Comparison of ENCODE assay signal across 18 cellular contexts in the genomic region with DNA sequence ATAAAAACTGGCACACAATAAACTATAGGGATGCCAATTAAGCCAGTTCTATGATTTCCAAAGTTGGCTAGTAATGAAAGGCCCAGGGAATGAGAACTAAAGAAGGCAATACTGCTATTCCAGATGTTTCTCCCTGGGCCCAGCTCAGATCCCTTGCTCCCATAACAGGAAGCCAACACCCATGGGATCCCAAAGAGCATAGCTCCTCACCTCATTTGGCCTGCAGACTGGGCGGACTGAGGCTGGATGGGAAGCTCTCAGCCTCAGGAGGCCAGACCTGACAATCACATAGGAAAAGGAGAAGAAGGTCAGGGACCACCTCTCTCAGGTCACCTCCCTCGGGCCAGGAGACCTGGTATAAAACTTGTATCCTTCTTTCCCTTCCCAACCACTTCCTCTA. TPM values are rescaled to one million over a fixed set of nuclear protein-coding genes. Genes with fewer than 3 reads are reported as not detected.
A peak's percentile ranks its signal among the peaks of the same experiment; 100 is the strongest.
DNase-seq lines count a peak whose midpoint lies in the region; ATAC-seq and TF ChIP-seq lines count a peak whose summit lies in the region.
"Had no signal": no experiment of that assay in that cellular context is flagged by ENCODE, and none has a peak within 500 bp of the region (broad histone marks: within the 10 kb centered on the region; RNA-seq: fewer than 3 reads in every experiment).

No MANE protein-coding gene starts in this region.

- peak overlapping the region; percentile 68 for H3K4me3 Mint-ChIP-seq in CD4-positive, alpha-beta T cell
- H3K4me3 Mint-ChIP-seq: nephron progenitor cell had no signal

- H3K79me2 ChIP-seq in Loucy (ENCODE audit: insufficient read depth, low read length) (peaks cover 98% of the 10 kb centered on the region), smooth muscle cell (ENCODE audit: low read depth) (peaks cover 96% of the 10 kb centered on the region)

- H3K27ac ChIP-seq in CD4-positive, alpha-beta T cell (ENCODE audit: low read depth, low read length): no peak overlapping the region
- H3K27ac ChIP-seq in left ventricle myocardium inferior (replicated peaks) (peak overlapping the region; percentile 75), smooth muscle cell (ENCODE audit: low read depth) (peak overlapping the region; percentile 11)
- H3K27ac ChIP-seq: RWPE1 had no signal

- no peak for ATAC-seq in CD4-positive, alpha-beta T cell (ENCODE audit: poor library complexity)
- ATAC-seq in HG03460 (IDR thresholded peaks at IDR 0.05; ENCODE audit: unreplicated experiment) (no peak), HG02884 (IDR thresholded peaks at IDR 0.05; ENCODE audit: unreplicated experiment) (no peak)

- DNase-seq in CD4-positive, alpha-beta T cell: no peak
- no peak for DNase-seq in left ventricle myocardium inferior
- no peak for DNase-seq in smooth muscle cell (lab: John Stamatoyannopoulos, UW; ENCODE audit: unreplicated experiment)
- DNase-seq in NCI-H748 (lab: John Stamatoyannopoulos, UW; ENCODE audit: unreplicated experiment): no peak
- DNase-seq: activated CD4-positive, alpha-beta T cell treated with anti-CD3 and anti-CD28 coated beads, Interleukin-2, amount 50 U/mL, for 1 hour; activated T-cell treated with anti-CD3 and anti-CD28 coated beads, Interleukin-2, amount 50 U/mL, for 1 hour; effector CD4-positive, alpha-beta T cell; IMR-90; mesendoderm; NCI-H1930; NCI-H446 treated with DMSO at 0.1 percent for 48 hours; nephron progenitor cell; stimulated activated naive CD4-positive, alpha-beta T cell treated with Interleukin-2 at 50 U/mL for 16 hours had no signal

- WGBS in smooth muscle cell (ENCODE audit: low lambda C conversion rate): 94% methylated on average over 2 of the region's 2 CpGs

- TF ChIP-seq CTCF in CD4-positive, alpha-beta T cell (IDR thresholded peaks at IDR 0.05): no peak
- no peak for TF ChIP-seq CTCF in Loucy (conservative IDR thresholded peaks at IDR 0.05; ENCODE audit: low read length)
- TF ChIP-seq CTCF in left ventricle myocardium inferior (IDR thresholded peaks at IDR 0.05; ENCODE audit: borderline replicate concordance): no peak
- TF ChIP-seq CTCF in smooth muscle cell (IDR thresholded peaks at IDR 0.05; ENCODE audit: borderline replicate concordance, insufficient read depth, poor library complexity, severe bottlenecking): no peak

- H3K27me3 ChIP-seq in CD4-positive, alpha-beta T cell (ENCODE audit: control insufficient read depth, insufficient read depth, low read length): no peaks in the 10 kb centered on the region
- no peaks in the 10 kb centered on the region for H3K27me3 ChIP-seq in Loucy (ENCODE audit: insufficient read depth, low read length, poor library complexity, severe bottlenecking)
- H3K27me3 ChIP-seq in left ventricle myocardium inferior (ENCODE audit: low read depth): no peaks in the 10 kb centered on the region
- no peaks in the 10 kb centered on the region for H3K27me3 ChIP-seq in smooth muscle cell (ENCODE audit: low read depth)

- peaks cover 18% of the 10 kb centered on the region for H4K20me1 ChIP-seq in Loucy (ENCODE audit: insufficient read depth, low read length, poor library complexity, severe bottlenecking)
- H4K20me1 ChIP-seq in smooth muscle cell (ENCODE audit: low read depth): peaks cover 95% of the 10 kb centered on the region

- H3K4me1 ChIP-seq in Loucy (ENCODE audit: insufficient read depth, low read length, poor library complexity, severe bottlenecking): peaks cover 69% of the 10 kb centered on the region
- H3K4me1 ChIP-seq in left ventricle myocardium inferior: peaks cover 100% of the 10 kb centered on the region
- peaks cover 12% of the 10 kb centered on the region for H3K4me1 ChIP-seq in smooth muscle cell (ENCODE audit: low read depth)

- H3K4me2 ChIP-seq in Loucy (ENCODE audit: low read depth, low read length, poor library complexity, severe bottlenecking) (peak overlapping the region; percentile 98), smooth muscle cell (no peak overlapping the region)

- H3K36me3 ChIP-seq in Loucy (ENCODE audit: insufficient read depth, low read length) (no peaks in the 10 kb centered on the region), left ventricle myocardium inferior (no peaks in the 10 kb centered on the region), smooth muscle cell (ENCODE audit: low read depth) (no peaks in the 10 kb centered on the region)

- no peaks in the 10 kb centered on the region for H3K27me3 Mint-ChIP-seq in CD4-positive, alpha-beta T cell

- peaks cover 87% of the 10 kb centered on the region for H3K36me3 Mint-ChIP-seq in CD4-positive, alpha-beta T cell (ENCODE audit: low read depth)

- intact Hi-C loops in CD4-positive, alpha-beta T cell (cut with DNase I, micrococcal nuclease): no loop called here
- intact Hi-C loops in left ventricle myocardium inferior (cut with micrococcal nuclease): no loop called here

- H3K4me3 ChIP-seq in Loucy (ENCODE audit: low read length, poor library complexity, severe bottlenecking) (no peak overlapping the region), left ventricle myocardium inferior (no peak overlapping the region), smooth muscle cell (no peak overlapping the region)

- H3K27ac Mint-ChIP-seq in CD4-positive, alpha-beta T cell: peak overlapping the region; percentile 84
- H3K27ac Mint-ChIP-seq: nephron progenitor cell had no signal

- H3F3A ChIP-seq in Loucy (ENCODE audit: low read depth) (no peaks in the 10 kb centered on the region), smooth muscle cell (ENCODE audit: low read depth) (peaks cover 12% of the 10 kb centered on the region)

- POLR2A ChIA-PET in CD4-positive, alpha-beta T cell (lab: Charles Lee): interaction anchor here (1.0 to 11.4 kb wide), 3 partner anchors 16 to 103 kb away, joined by 4 to 290 read pairs (median 4); a partner anchor contains a TSS

- no peaks in the 10 kb centered on the region for H3K9me2 ChIP-seq in Loucy (replicated peaks; ENCODE audit: low read depth, low read length)

- CTCF ChIA-PET in CD4-positive, alpha-beta T cell (lab: Charles Lee): interaction anchor here (0.7 kb wide), 1 partner anchor 25 kb away, joined by 3 read pairs; no protein-coding TSS in a partner anchor

- H3K9me3 ChIP-seq in CD4-positive, alpha-beta T cell (ENCODE audit: control insufficient read depth, low read length): no peaks in the 10 kb centered on the region
- H3K9me3 ChIP-seq in Loucy (ENCODE audit: insufficient read depth, low read depth, low read length): no peaks in the 10 kb centered on the region
- H3K9me3 ChIP-seq in left ventricle myocardium inferior (replicated peaks): no peaks in the 10 kb centered on the region
- no peaks in the 10 kb centered on the region for H3K9me3 ChIP-seq in smooth muscle cell (replicated peaks; ENCODE audit: low read depth)

- no peaks in the 10 kb centered on the region for H3K9me3 Mint-ChIP-seq in CD4-positive, alpha-beta T cell
- H3K9me3 Mint-ChIP-seq: nephron progenitor cell had no signal

- peak overlapping the region; percentile 11 for H3K9ac ChIP-seq in Loucy (ENCODE audit: low read depth, low read length, poor library complexity, severe bottlenecking)
- no peak overlapping the region for H3K9ac ChIP-seq in smooth muscle cell (ENCODE audit: low read depth)

- H3K4me1 Mint-ChIP-seq in CD4-positive, alpha-beta T cell (ENCODE audit: low read depth): peaks cover 87% of the 10 kb centered on the region

- no peak overlapping the region for H2AFZ ChIP-seq in Loucy (ENCODE audit: low read length)
- H2AFZ ChIP-seq in smooth muscle cell (ENCODE audit: low read depth): no peak overlapping the region

RNA-seq across cellular contexts. Expression of a gene that starts 5.3 kb away (rescaled TPM):
- 10 to 100 TPM; 38.9 to 41.8 TPM for total RNA-seq in CD4-positive, alpha-beta T cell
- total RNA-seq in left ventricle myocardium inferior (5.8 TPM), smooth muscle cell (16.8 and 23.0 TPM in 2 replicates)
- polyA plus RNA-seq in smooth muscle cell: 51.1 and 57.6 TPM in 2 replicates

RNA-seq across cellular contexts. Expression of a gene that starts 32.2 kb away (rescaled TPM):
- 1 to 10 TPM; 7.9 to 8.8 TPM for total RNA-seq in CD4-positive, alpha-beta T cell
- total RNA-seq in left ventricle myocardium inferior (6.5 TPM), smooth muscle cell (9.8 and 16.1 TPM in 2 replicates)
- 21.8 and 22.6 TPM in 2 replicates for polyA plus RNA-seq in smooth muscle cell

RNA-seq across cellular contexts. Expression of a gene that starts 35.2 kb away (rescaled TPM):
- 100 to 1,000 TPM; 335 to 388 TPM for total RNA-seq in CD4-positive, alpha-beta T cell
- 89.2 TPM for total RNA-seq in left ventricle myocardium inferior
- total RNA-seq in smooth muscle cell: 46.0 and 55.0 TPM in 2 replicates
- 86.7 and 86.9 TPM in 2 replicates for polyA plus RNA-seq in smooth muscle cell

RNA-seq across cellular contexts. Expression of a gene that starts 35.3 kb away (rescaled TPM):
- 10 to 100 TPM in 1 of 2 experiments, 1 to 10 TPM in 1; 8.3 to 10.1 TPM for total RNA-seq in CD4-positive, alpha-beta T cell
- 0.58 TPM for total RNA-seq in left ventricle myocardium inferior
- 1.5 and 4.8 TPM in 2 replicates for total RNA-seq in smooth muscle cell
- 2.5 and 6.0 TPM in 2 replicates for polyA plus RNA-seq in smooth muscle cell

RNA-seq across cellular contexts. Expression of a gene that starts 54.8 kb away (rescaled TPM):
- 10 to 100 TPM; 13.9 to 16.7 TPM for total RNA-seq in CD4-positive, alpha-beta T cell
- total RNA-seq in left ventricle myocardium inferior (not detected), smooth muscle cell (0.27 and 1.5 TPM in 2 replicates)
- 0.14 and 1.0 TPM in 2 replicates for polyA plus RNA-seq in smooth muscle cell
- total RNA-seq: fibroblast of lung, IMR-90 had no signal
- polyA plus RNA-seq: fibroblast of lung, IMR-90 had no signal
